ENCODE assay signal across 19 cellular contexts in genomic region chr6:44053106-44053756, GRCh38.
DNase-seq lines count a peak whose midpoint lies in the region; ATAC-seq and TF ChIP-seq lines count a peak whose summit lies in the region.
"Had no signal": no experiment of that assay in that cellular context is flagged by ENCODE, and none has a peak within 500 bp of the region (broad histone marks: within the 10 kb centered on the region; RNA-seq: fewer than 3 reads in every experiment).

No MANE protein-coding gene starts in this region.

- in situ Hi-C loops in gastrocnemius medialis (cut with MboI; ENCODE audit: low sequenced_read_pairs in 4 of 4) = no loop called here

- no peaks in the 10 kb centered on the region for H3K36me3 Mint-ChIP-seq in HFFc6 (ENCODE audit: low read depth)
- no peaks in the 10 kb centered on the region for H3K36me3 Mint-ChIP-seq in chondrocyte (ENCODE audit: low read depth)
- H3K36me3 Mint-ChIP-seq: natural killer cell treated with Interleukin-12 subunit alpha and Interleukin-12 subunit beta and Interleukin-15 and Interleukin-18, amount 100 ng/mL, for 72 hours had no signal

- peak overlapping the region; percentile 95 for H3K27ac Mint-ChIP-seq in HFFc6
- no peak overlapping the region for H3K27ac Mint-ChIP-seq in chondrocyte (ENCODE audit: unreplicated experiment)
- H3K27ac Mint-ChIP-seq: activated naive CD4-positive, alpha-beta T cell treated with anti-CD3 and anti-CD28 coated beads for 36 hours; effector memory CD8-positive, alpha-beta T cell had no signal

- no peaks in the 10 kb centered on the region; the same call in 1 of the 2 replicates for H3K27me3 Mint-ChIP-seq in HFFc6 (ENCODE audit: insufficient read depth)
- H3K27me3 Mint-ChIP-seq in chondrocyte (ENCODE audit: low read depth) = no peaks in the 10 kb centered on the region

- no peak for TF ChIP-seq CTCF in HFFc6 (IDR thresholded peaks at IDR 0.05)
- no peak for TF ChIP-seq CTCF in chondrocyte (IDR thresholded peaks at IDR 0.05)
- TF ChIP-seq CTCF in left ventricle myocardium inferior (IDR thresholded peaks at IDR 0.05; ENCODE audit: borderline replicate concordance) = no peak
- TF ChIP-seq CTCF in gastrocnemius medialis (IDR thresholded peaks at IDR 0.05 in 4 of 5, conservative IDR thresholded peaks at IDR 0.05 in 1 of 5) = no peak

- TF ChIP-seq POLR2A in gastrocnemius medialis (IDR thresholded peaks at IDR 0.05) = peak in 1 of 2 donors; percentile 1

- intact Hi-C loops in left ventricle myocardium inferior (cut with micrococcal nuclease) = no loop called here
- intact Hi-C loops in gastrocnemius medialis (cut with DNase I; ENCODE audit: low total_unique reads) = loop anchor here (5.0 kb wide), 1 partner anchor 46 kb away; no protein-coding TSS in a partner anchor

- H3K36me3 ChIP-seq in left ventricle myocardium inferior (no peaks in the 10 kb centered on the region), gastrocnemius medialis (no peaks in the 10 kb centered on the region)
- H3K36me3 ChIP-seq: SJCRH30 had no signal

- H3K9me3 ChIP-seq in left ventricle myocardium inferior (replicated peaks) (no peaks in the 10 kb centered on the region), gastrocnemius medialis (no peaks in the 10 kb centered on the region)
- H3K9me3 ChIP-seq: SJCRH30 had no signal

- H3K4me1 Mint-ChIP-seq in HFFc6 (ENCODE audit: low read depth) (peaks cover 97% of the 10 kb centered on the region), chondrocyte (ENCODE audit: low read depth) (peaks cover 64% of the 10 kb centered on the region)

- H3K27ac ChIP-seq in left ventricle myocardium inferior (replicated peaks) (peak overlapping the region; percentile 67), gastrocnemius medialis (peak overlapping the region; percentile 77 to 88 (median 84))
- H3K27ac ChIP-seq: SJCRH30 had no signal

- ATAC-seq in gastrocnemius medialis = no peak
- ATAC-seq in HG02884 (IDR thresholded peaks at IDR 0.05; ENCODE audit: unreplicated experiment) = no peak
- no peak for ATAC-seq in HG03469 (IDR thresholded peaks at IDR 0.05; ENCODE audit: unreplicated experiment)
- ATAC-seq: effector memory CD8-positive, alpha-beta T cell had no signal

- H3K9me3 Mint-ChIP-seq in HFFc6 = no peaks in the 10 kb centered on the region
- H3K9me3 Mint-ChIP-seq in chondrocyte (ENCODE audit: low read depth) = no peaks in the 10 kb centered on the region
- H3K9me3 Mint-ChIP-seq: activated naive CD4-positive, alpha-beta T cell treated with anti-CD3 and anti-CD28 coated beads for 36 hours; effector memory CD8-positive, alpha-beta T cell; natural killer cell treated with Interleukin-12 subunit alpha and Interleukin-12 subunit beta and Interleukin-15 and Interleukin-18, amount 100 ng/mL, for 72 hours had no signal

- H3K4me3 Mint-ChIP-seq in HFFc6 (no peak overlapping the region), chondrocyte (ENCODE audit: unreplicated experiment) (no peak overlapping the region)
- H3K4me3 Mint-ChIP-seq: activated naive CD4-positive, alpha-beta T cell treated with anti-CD3 and anti-CD28 coated beads for 36 hours; effector memory CD8-positive, alpha-beta T cell; natural killer cell treated with Interleukin-12 subunit alpha and Interleukin-12 subunit beta and Interleukin-15 and Interleukin-18, amount 100 ng/mL, for 72 hours had no signal

- H3K4me1 ChIP-seq in left ventricle myocardium inferior (peaks cover 73% of the 10 kb centered on the region), gastrocnemius medialis (peaks cover 8 to 35% of the 10 kb centered on the region in 2 donors)

- H3K4me3 ChIP-seq in left ventricle myocardium inferior (no peak overlapping the region), gastrocnemius medialis (no peak overlapping the region)
- H3K4me3 ChIP-seq: SJCRH30 had no signal

- H3K27me3 ChIP-seq in left ventricle myocardium inferior (ENCODE audit: low read depth) (no peaks in the 10 kb centered on the region), gastrocnemius medialis (no peaks in the 10 kb centered on the region)
- H3K27me3 ChIP-seq: SJCRH30 had no signal

- DNase-seq in HFFc6 (no peak), chondrocyte (ENCODE audit: low spot score) (peak; percentile 46), left ventricle myocardium inferior (no peak), gastrocnemius medialis (no peak), activated gamma-delta T cell treated with Interleukin-2 at 50 U/mL for 16 hours (no peak), midbrain (lab: John Stamatoyannopoulos, UW) (no peak)
- DNase-seq: activated CD4-positive, alpha-beta T cell treated with anti-CD3 and anti-CD28 coated beads for 48 hours; activated CD8-positive, alpha-beta memory T cell treated with anti-CD3 and anti-CD28 coated beads, Interleukin-2, amount 50 U/mL, for 4 hours; activated naive CD4-positive, alpha-beta T cell treated with anti-CD3 and anti-CD28 coated beads for 36 hours; Calu3; effector memory CD8-positive, alpha-beta T cell; GOT3; NCI-H187 treated with DMSO at 0.1 percent for 48 hours; NCI-H446; T1000 had no signal
